Comparison of ENCODE assay signal across 26 cellular contexts in genomic region chr13:20501548-20501947, GRCh38.
"Had no signal": no experiment of that assay in that cellular context is flagged by ENCODE, and none has a peak within 500 bp of the region (broad histone marks: within the 10 kb centered on the region; RNA-seq: fewer than 3 reads in every experiment).

No MANE protein-coding gene starts in this region.

- H3K27me3 ChIP-seq: heart right ventricle, hepatocyte, neural progenitor cell, pancreas, transverse colon, upper lobe of left lung, vagina had no signal

- H3K36me3 Mint-ChIP-seq: natural killer cell treated with Interleukin-12 subunit alpha and Interleukin-12 subunit beta and Interleukin-15 and Interleukin-18, amount 100 ng/mL, for 72 hours had no signal

- H3K9ac ChIP-seq: neural progenitor cell had no signal

- H3K9me3 ChIP-seq: lower lobe of right lung, pancreas, prostate gland, transverse colon, upper lobe of left lung, vagina had no signal

- H3K27ac ChIP-seq: hepatocyte, lower lobe of right lung, neural progenitor cell, pancreas, prostate gland, vagina had no signal

- H3K9me3 Mint-ChIP-seq: natural killer cell treated with Interleukin-12 subunit alpha and Interleukin-12 subunit beta and Interleukin-15 and Interleukin-18, amount 100 ng/mL, for 72 hours had no signal

- ATAC-seq: heart right ventricle; natural killer cell treated with Interleukin-12 subunit alpha and Interleukin-12 subunit beta and Interleukin-15 and Interleukin-18, amount 100 ng/mL, for 72 hours; pancreas; stimulated activated naive B cell treated with anti-CD40 and anti-IgM and Interleukin-4, amounts not matched to agents 10 μg/mL and 1 μg/mL and 100 μg/mL, for 72 hours; stimulated activated naive CD8-positive, alpha-beta T cell treated with anti-CD3 and anti-CD28 coated beads, Interleukin-15, Interleukin-2, amounts not matched to agents 100 U/mL and 50 U/mL, for 24 hours had no signal

- H3K4me1 ChIP-seq: lower lobe of right lung, neural progenitor cell, prostate gland, transverse colon, vagina had no signal

- FAIRE-seq: pancreas had no signal

- H3K4me3 ChIP-seq: heart right ventricle, hepatocyte, lower lobe of right lung, neural progenitor cell, pancreas, prostate gland, skin epidermis, transverse colon, upper lobe of left lung, vagina had no signal

- H3K36me3 ChIP-seq: lower lobe of right lung, neural progenitor cell, pancreas, prostate gland, upper lobe of left lung, vagina had no signal

- H3K27ac Mint-ChIP-seq: natural killer cell treated with Interleukin-12 subunit alpha and Interleukin-12 subunit beta and Interleukin-15 and Interleukin-18, amount 100 ng/mL, for 72 hours; neural progenitor cell; stimulated activated naive B cell treated with anti-CD40 and anti-IgM and Interleukin-4, amounts not matched to agents 10 μg/mL and 1 μg/mL and 100 μg/mL, for 72 hours had no signal

- H3K4me1 Mint-ChIP-seq: stimulated activated naive B cell treated with anti-CD40 and anti-IgM and Interleukin-4, amounts not matched to agents 10 μg/mL and 1 μg/mL and 100 μg/mL, for 72 hours had no signal

- H3K27me3 Mint-ChIP-seq: naive thymus-derived CD4-positive, alpha-beta T cell; natural killer cell treated with Interleukin-12 subunit alpha and Interleukin-12 subunit beta and Interleukin-15 and Interleukin-18, amount 100 ng/mL, for 72 hours; stimulated activated naive B cell treated with anti-CD40 and anti-IgM and Interleukin-4, amounts not matched to agents 10 μg/mL and 1 μg/mL and 100 μg/mL, for 72 hours had no signal

- H3K4me3 Mint-ChIP-seq: naive thymus-derived CD4-positive, alpha-beta T cell; natural killer cell treated with Interleukin-12 subunit alpha and Interleukin-12 subunit beta and Interleukin-15 and Interleukin-18, amount 100 ng/mL, for 72 hours; stimulated activated naive B cell treated with anti-CD40 and anti-IgM and Interleukin-4, amounts not matched to agents 10 μg/mL and 1 μg/mL and 100 μg/mL, for 72 hours had no signal

- DNase-seq: heart right ventricle; islet precursor cell; kidney glomerular epithelial cell; left cardiac atrium; lower lobe of right lung; mammary epithelial cell; mesenchymal stem cell; naive thymus-derived CD4-positive, alpha-beta T cell; pancreas; posterior cingulate gyrus; retina; right cardiac atrium; stimulated activated CD4-positive, alpha-beta T cell treated with anti-CD3 and anti-CD28 coated beads, Interleukin-12 subunit alpha, Interleukin-12 subunit beta, amount 100 ng/mL, for 4 hours; stimulated activated CD4-positive, alpha-beta T cell treated with anti-CD3 and anti-CD28 coated beads, Interleukin-15, amount 100 ng/mL, for 24 hours; stimulated activated CD4-positive, alpha-beta T cell treated with anti-CD3 and anti-CD28 coated beads, Interleukin-2, amount 100 ng/mL, for 24 hours; stimulated activated CD4-positive, alpha-beta T cell treated with anti-CD3 and anti-CD28 coated beads, Interleukin-4, amount 100 ng/mL, for 1 hour; stimulated activated naive B cell treated with anti-CD40 and anti-IgM and Interleukin-4, amounts not matched to agents 10 μg/mL and 1 μg/mL and 100 μg/mL, for 72 hours; stimulated activated naive CD8-positive, alpha-beta T cell treated with anti-CD3 and anti-CD28 coated beads, Interleukin-15, Interleukin-2, amounts not matched to agents 100 U/mL and 50 U/mL, for 24 hours; transverse colon; upper lobe of left lung had no signal
